In the genomic region with DNA sequence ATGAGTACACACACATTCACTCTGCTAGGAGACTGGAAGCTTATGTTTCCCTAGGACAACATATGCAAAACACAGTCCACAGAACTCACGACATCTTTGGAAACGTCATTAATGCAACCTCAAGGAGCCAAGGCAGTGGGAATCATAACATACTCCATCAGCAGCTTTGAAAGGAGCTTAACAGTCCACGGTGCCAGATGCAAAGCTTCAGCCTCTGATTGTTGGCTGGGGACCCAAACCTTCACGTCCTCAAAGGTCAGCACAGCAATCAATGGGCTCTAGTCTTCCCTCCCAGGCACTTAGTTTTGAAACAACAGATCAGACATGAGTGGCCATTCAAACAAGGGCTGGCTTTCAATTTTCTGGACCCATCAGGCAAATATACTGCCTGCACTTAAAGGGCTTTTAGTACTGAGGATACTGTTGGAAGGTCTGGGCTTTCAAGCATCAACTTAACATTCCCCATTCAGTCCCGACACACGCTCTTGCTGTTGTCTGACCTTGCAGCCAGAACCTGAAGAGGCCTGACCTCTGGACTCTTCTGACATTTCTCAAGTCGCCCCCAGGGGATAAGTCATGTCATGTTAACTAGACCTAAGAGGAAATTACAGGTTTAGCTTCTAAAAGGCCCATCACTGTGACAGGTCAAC, we compare ENCODE assay signal across 14 cellular contexts.
DNase-seq lines count a peak whose midpoint lies in the region; ATAC-seq and TF ChIP-seq lines count a peak whose summit lies in the region.
"Had no signal": no experiment of that assay in that cellular context is flagged by ENCODE, and none has a peak within 500 bp of the region (broad histone marks: within the 10 kb centered on the region; RNA-seq: fewer than 3 reads in every experiment).

No MANE protein-coding gene starts in this region.

- H3K4me3 Mint-ChIP-seq in neural progenitor cell, result no peak overlapping the region
- H3K4me3 Mint-ChIP-seq: activated T-helper 1 cell treated with anti-CD3 and anti-CD28 coated beads, Interleukin-12 subunit alpha, Interleukin-12 subunit beta, Interleukin-2, Interleukin-4 antibody, amounts not matched to agents 30 ng/mL and 10 ng/mL and 1 ng/mL, durations not matched to agents 14 hours and 24 hours and 36 hours; CD4-positive, alpha-beta memory T cell; WTC11 had no signal

- H3K27ac Mint-ChIP-seq in neural progenitor cell, result peak overlapping the region; percentile 87
- H3K27ac Mint-ChIP-seq: activated T-helper 1 cell treated with anti-CD3 and anti-CD28 coated beads, Interleukin-12 subunit alpha, Interleukin-12 subunit beta, Interleukin-2, Interleukin-4 antibody, amounts not matched to agents 30 ng/mL and 10 ng/mL and 1 ng/mL, durations not matched to agents 14 hours and 24 hours and 36 hours; CD4-positive, alpha-beta memory T cell; WTC11 had no signal

- H3K4me1 ChIP-seq in left ventricle myocardium inferior (peaks cover 51% of the 10 kb centered on the region), neural progenitor cell (peaks cover 33% of the 10 kb centered on the region), aorta (ENCODE audit: control insufficient read depth in 1 of 2, insufficient read depth in 2 of 2, low read length in 2 of 2) (peaks cover 3 to 10% of the 10 kb centered on the region in 2 donors)
- no peaks in the 10 kb centered on the region for H3K4me1 ChIP-seq in effector memory CD4-positive, alpha-beta T cell (ENCODE audit: control insufficient read depth, insufficient read depth, low read length, poor library complexity, severe bottlenecking)

- H3K79me2 ChIP-seq in neural progenitor cell (ENCODE audit: low read depth), result no peaks in the 10 kb centered on the region

- no peaks in the 10 kb centered on the region for H3K9me3 ChIP-seq in left ventricle myocardium inferior (replicated peaks)
- H3K9me3 ChIP-seq in neural progenitor cell (ENCODE audit: low read depth), result no peaks in the 10 kb centered on the region
- H3K9me3 ChIP-seq in aorta (ENCODE audit: control insufficient read depth, low read length), result no peaks in the 10 kb centered on the region
- no peaks in the 10 kb centered on the region for H3K9me3 ChIP-seq in effector memory CD4-positive, alpha-beta T cell (ENCODE audit: control insufficient read depth, low read length)

- H3K36me3 ChIP-seq in left ventricle myocardium inferior (peaks cover 28% of the 10 kb centered on the region), neural progenitor cell (no peaks in the 10 kb centered on the region), aorta (ENCODE audit: control insufficient read depth in 1 of 2, insufficient read depth in 2 of 2, low read length in 1 of 2) (peaks cover 7% of the 10 kb centered on the region in 2 donors)
- H3K36me3 ChIP-seq in effector memory CD4-positive, alpha-beta T cell (ENCODE audit: control insufficient read depth, insufficient read depth, low read length), result no peaks in the 10 kb centered on the region

- no peak overlapping the region for H3K4me2 ChIP-seq in neural progenitor cell
- H3K4me2 ChIP-seq: smooth muscle cell had no signal

- no peaks in the 10 kb centered on the region for H3K27me3 ChIP-seq in left ventricle myocardium inferior (ENCODE audit: low read depth)
- H3K27me3 ChIP-seq in neural progenitor cell, result no peaks in the 10 kb centered on the region
- no peaks in the 10 kb centered on the region for H3K27me3 ChIP-seq in aorta (ENCODE audit: control insufficient read depth in 1 of 2, insufficient read depth in 2 of 2, low read length in 1 of 2)
- no peaks in the 10 kb centered on the region for H3K27me3 ChIP-seq in effector memory CD4-positive, alpha-beta T cell (replicated peaks; ENCODE audit: control insufficient read depth, insufficient read depth, low read length, poor library complexity, severe bottlenecking)

- H3K4me3 ChIP-seq in left ventricle myocardium inferior, result no peak overlapping the region
- H3K4me3 ChIP-seq in neural progenitor cell, result no peak overlapping the region
- H3K4me3 ChIP-seq in aorta (ENCODE audit: low read length in 2 of 2), result no peak overlapping the region
- H3K4me3 ChIP-seq in effector memory CD4-positive, alpha-beta T cell (ENCODE audit: insufficient read depth, low read depth, low read length, poor library complexity, severe bottlenecking), result no peak overlapping the region
- H3K4me3 ChIP-seq: smooth muscle cell had no signal

- DNase-seq in Right ventricle myocardium superior (peak; percentile 56), cardiac septum (ENCODE audit: low spot score) (no peak), left ventricle myocardium inferior (peak; percentile 42), neural progenitor cell (ENCODE audit: low spot score) (no peak), aorta (no peak)
- DNase-seq in stimulated activated naive CD4-positive, alpha-beta T cell (lab: John Stamatoyannopoulos, UW), result no peak
- DNase-seq in effector memory CD4-positive, alpha-beta T cell, result no peak
- DNase-seq: CD4-positive, alpha-beta memory T cell; NCI-H82; occipital lobe had no signal

- peaks cover 15% of the 10 kb centered on the region for H3K36me3 Mint-ChIP-seq in neural progenitor cell
- H3K36me3 Mint-ChIP-seq: CD4-positive, alpha-beta memory T cell had no signal

- intact Hi-C loops in Right ventricle myocardium superior (cut with DNase I), result no loop called here
- intact Hi-C loops in cardiac septum (cut with DNase I), result no loop called here
- intact Hi-C loops in left ventricle myocardium inferior (cut with micrococcal nuclease), result no loop called here
- intact Hi-C loops in aorta (cut with DNase I), result no loop called here

- H3K9ac ChIP-seq in neural progenitor cell, result no peak overlapping the region

- ATAC-seq in Right ventricle myocardium superior (ENCODE audit: poor library complexity), result peak; percentile 77
- peak; percentile 19 for ATAC-seq in aorta (ENCODE audit: low FRiP score)
- no peak for ATAC-seq in GM19455 (IDR thresholded peaks at IDR 0.05; ENCODE audit: unreplicated experiment)
- ATAC-seq: WTC11 had no signal

- no peaks in the 10 kb centered on the region for H3K27me3 Mint-ChIP-seq in neural progenitor cell (ENCODE audit: insufficient read depth, low read depth)
- H3K27me3 Mint-ChIP-seq: CD4-positive, alpha-beta memory T cell had no signal

- TF ChIP-seq CTCF in left ventricle myocardium inferior (IDR thresholded peaks at IDR 0.05; ENCODE audit: borderline replicate concordance), result no peak
- no peak for TF ChIP-seq CTCF in neural progenitor cell (IDR thresholded peaks at IDR 0.05)

- peaks cover 2% of the 10 kb centered on the region for H3K9me3 Mint-ChIP-seq in neural progenitor cell
- H3K9me3 Mint-ChIP-seq: activated T-helper 1 cell treated with anti-CD3 and anti-CD28 coated beads, Interleukin-12 subunit alpha, Interleukin-12 subunit beta, Interleukin-2, Interleukin-4 antibody, amounts not matched to agents 30 ng/mL and 10 ng/mL and 1 ng/mL, durations not matched to agents 14 hours and 24 hours and 36 hours; CD4-positive, alpha-beta memory T cell had no signal

- WGBS in aorta, 2 donors, result 41 to 45% methylated on average over 7 of the region's 7 CpGs

- peaks cover 50% of the 10 kb centered on the region for H3K4me1 Mint-ChIP-seq in neural progenitor cell

- peaks cover 13% of the 10 kb centered on the region for H3F3A ChIP-seq in neural progenitor cell (ENCODE audit: low read depth)

- peak overlapping the region; percentile 66 for H3K27ac ChIP-seq in left ventricle myocardium inferior (replicated peaks)
- H3K27ac ChIP-seq in neural progenitor cell, result no peak overlapping the region
- H3K27ac ChIP-seq in aorta (ENCODE audit: low read depth in 1 of 2, low read length in 2 of 2), result peak overlapping the region in 1 of 2 donors; percentile 25
- no peak overlapping the region for H3K27ac ChIP-seq in effector memory CD4-positive, alpha-beta T cell (ENCODE audit: insufficient read depth, low read length, poor library complexity, severe bottlenecking)

- H2AFZ ChIP-seq in neural progenitor cell (replicated peaks), result no peak overlapping the region

- no peaks in the 10 kb centered on the region for H4K20me1 ChIP-seq in neural progenitor cell (ENCODE audit: low read depth)

Comparison
In these comparisons a context has a peak if more than half of its experiments do, and no peak if none do; other contexts are left out.
1. DNase-seq: peak in Right ventricle myocardium superior (single experiment) and left ventricle myocardium inferior (single experiment); none in cardiac septum (single experiment), neural progenitor cell (single experiment), aorta (0 of 2), stimulated activated naive CD4-positive, alpha-beta T cell (0 of 6) and effector memory CD4-positive, alpha-beta T cell (0 of 3).